In the genomic region with DNA sequence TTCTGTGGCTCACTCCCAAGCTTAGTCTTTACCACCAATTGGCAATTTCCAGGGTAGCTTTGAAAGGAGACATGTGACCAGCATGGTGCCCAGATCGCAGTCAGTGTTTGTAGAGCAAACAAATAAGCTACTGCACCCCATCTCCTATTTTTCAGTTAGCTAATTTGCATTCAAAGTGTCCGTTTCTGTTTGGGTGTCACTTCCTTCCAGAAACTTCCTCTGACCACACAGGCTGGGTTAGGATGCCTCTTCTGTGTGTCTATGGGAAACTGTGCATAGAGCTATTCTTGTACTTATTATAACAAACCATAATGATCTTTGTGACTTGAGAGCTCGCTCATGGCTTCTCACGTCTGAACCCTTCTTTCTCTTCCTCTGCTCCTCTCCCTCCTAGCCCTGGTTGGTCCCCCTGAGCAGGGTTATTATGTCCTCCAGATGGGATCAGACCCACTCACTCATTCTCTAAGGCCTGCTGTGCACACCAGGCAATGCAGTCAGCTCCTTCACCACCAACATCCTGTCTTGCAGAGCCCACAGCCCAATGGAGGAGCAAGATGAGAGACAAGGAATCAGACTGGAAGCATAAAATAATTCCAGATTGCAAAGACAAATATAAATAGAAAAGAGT, we compare ENCODE assay signal across 18 cellular contexts.
DNase-seq lines count a peak whose midpoint lies in the region; ATAC-seq and TF ChIP-seq lines count a peak whose summit lies in the region.
"Had no signal": no experiment of that assay in that cellular context is flagged by ENCODE, and none has a peak within 500 bp of the region (broad histone marks: within the 10 kb centered on the region; RNA-seq: fewer than 3 reads in every experiment).

No MANE protein-coding gene starts in this region.

- H2AFZ ChIP-seq in OCI-LY7 (ENCODE audit: low read length) = peak overlapping the region; percentile 66; the same call in 1 of the 2 replicates
- H2AFZ ChIP-seq: GM23338, PC-9 had no signal

- H3K9me3 ChIP-seq in OCI-LY7 (ENCODE audit: low read length) = no peaks in the 10 kb centered on the region
- H3K9me3 ChIP-seq in uterus = no peaks in the 10 kb centered on the region

- no peak for TF ChIP-seq POLR2A in uterus (IDR thresholded peaks at IDR 0.05)

- POLR2A ChIA-PET in OCI-LY7 (lab: Charles Lee) = no interaction called here

- no peaks in the 10 kb centered on the region for H3K9me2 ChIP-seq in OCI-LY7 (ENCODE audit: insufficient read depth, low read length)

- DNase-seq in OCI-LY7 (ENCODE audit: low spot score) = peak; percentile 28
- no peak for DNase-seq in HK-2 (ENCODE audit: unreplicated experiment)
- no peak for DNase-seq in COLO829 (ENCODE audit: low spot score)
- DNase-seq in uterus = no peak
- no peak for DNase-seq in activated naive CD4-positive, alpha-beta T cell treated with anti-CD3 and anti-CD28 coated beads, Interleukin-2, amount 50 U/mL, for 16 hours
- DNase-seq: activated CD4-positive, alpha-beta T cell treated with anti-CD3 and anti-CD28 coated beads for 1 hour; activated T-cell treated with anti-CD3 and anti-CD28 coated beads, Interleukin-2, amount 50 U/mL, for 72 hours; CD8-positive, alpha-beta memory T cell; mesendoderm; NCI-H226; occipital lobe; PC-9; SW 1271 had no signal

- BruUV-seq in OCI-LY7 (replicated peaks; lab: Mats Ljungman, UMichigan) = no TSS peak

- H3K4me1 ChIP-seq in OCI-LY7 (ENCODE audit: insufficient read depth, low read length, poor library complexity, severe bottlenecking) = peaks cover 12% of the 10 kb centered on the region
- H3K4me1 ChIP-seq in uterus = no peaks in the 10 kb centered on the region

- H3K4me3 ChIP-seq in OCI-LY7 (ENCODE audit: low read depth, low read length, poor library complexity, severe bottlenecking) = no peak overlapping the region
- no peak overlapping the region for H3K4me3 ChIP-seq in uterus
- H3K4me3 ChIP-seq: GM23338, PC-9, skin epidermis had no signal

- TF ChIP-seq CTCF in OCI-LY7 (conservative IDR thresholded peaks at IDR 0.05; ENCODE audit: low read length) (no peak), uterus (IDR thresholded peaks at IDR 0.05) (no peak)

- H3K36me3 ChIP-seq in OCI-LY7 (ENCODE audit: insufficient read depth, low read length) (no peaks in the 10 kb centered on the region), uterus (no peaks in the 10 kb centered on the region)

- H3K27ac ChIP-seq in OCI-LY7 (ENCODE audit: low read depth, low read length, poor library complexity, severe bottlenecking) = no peak overlapping the region
- H3K27ac ChIP-seq in uterus = no peak overlapping the region
- H3K27ac ChIP-seq: PC-9, skin epidermis had no signal

- ATAC-seq in GM18909 (IDR thresholded peaks at IDR 0.05; ENCODE audit: poor library complexity, unreplicated experiment) (peak; percentile 77), GM21528 (IDR thresholded peaks at IDR 0.05; ENCODE audit: low FRiP score, unreplicated experiment) (peak; percentile 84), HG03066 (IDR thresholded peaks at IDR 0.05; ENCODE audit: low read depth, unreplicated experiment) (peak; percentile 89)
- ATAC-seq: activated T-cell treated with anti-CD3 and anti-CD28 coated beads, Interleukin-2, amount 50 U/mL, for 72 hours; GM23338 had no signal

- intact Hi-C loops in OCI-LY7 (cut with micrococcal nuclease; ENCODE audit: unreplicated experiment) (no loop called here), uterus (cut with DNase I; ENCODE audit: low total_unique reads) (no loop called here)

- no peaks in the 10 kb centered on the region for H3K27me3 ChIP-seq in uterus

- no peaks in the 10 kb centered on the region for H4K20me1 ChIP-seq in OCI-LY7 (ENCODE audit: insufficient read depth, low read length)

- no peaks in the 10 kb centered on the region for H3K79me2 ChIP-seq in OCI-LY7 (ENCODE audit: insufficient read depth, low read depth, low read length)

- CTCF ChIA-PET in OCI-LY7 (lab: Charles Lee; ENCODE audit: unreplicated experiment) = no interaction called here

- peak overlapping the region; percentile 28 for H3K4me2 ChIP-seq in OCI-LY7 (ENCODE audit: low read length)
- H3K4me2 ChIP-seq: GM23338, PC-9 had no signal
